16 cellular contexts compared by ENCODE assay signal in genomic region chr5:154201108-154201769, GRCh38.
"Had no signal": no experiment of that assay in that cellular context is flagged by ENCODE, and none has a peak within 500 bp of the region (broad histone marks: within the 10 kb centered on the region; RNA-seq: fewer than 3 reads in every experiment).

No MANE protein-coding gene starts in this region.

- H2AFZ ChIP-seq: hepatocyte had no signal

- DNase-seq: activated CD4-positive, alpha-beta T cell treated with anti-CD3 and anti-CD28 coated beads for 4 hours; activated naive CD4-positive, alpha-beta T cell treated with anti-CD3 and anti-CD28 coated beads for 36 hours; amniotic stem cell; left lung; mammary epithelial cell; nucleus accumbens; SK-N-SH; stimulated activated CD4-positive, alpha-beta T cell treated with anti-CD3 and anti-CD28 coated beads, Interleukin-2, amount 100 ng/mL, for 48 hours; stimulated activated naive CD4-positive, alpha-beta T cell; trophoblast cell had no signal

- H3K4me2 ChIP-seq: hepatocyte, SK-N-SH had no signal

- H3K27me3 ChIP-seq: esophagus muscularis mucosa, hepatocyte, left lung, suprapubic skin had no signal

- H3K4me3 Mint-ChIP-seq: nephron, WTC11 had no signal

- H3K9me3 Mint-ChIP-seq: activated naive CD4-positive, alpha-beta T cell treated with anti-CD3 and anti-CD28 coated beads for 36 hours; nephron; WTC11 had no signal

- H3K9me3 ChIP-seq: esophagus muscularis mucosa, left lung, SK-N-SH, suprapubic skin had no signal

- H3K9ac ChIP-seq: SK-N-SH had no signal

- H3K4me3 ChIP-seq: coronary artery, esophagus muscularis mucosa, hepatocyte, left lung, suprapubic skin had no signal

- H3K27ac Mint-ChIP-seq: nephron, WTC11 had no signal

- ATAC-seq: left lung, WTC11 had no signal

- H3K36me3 ChIP-seq: left lung, suprapubic skin had no signal

- H3K27ac ChIP-seq: coronary artery, esophagus muscularis mucosa, hepatocyte, left lung, suprapubic skin had no signal
